ENCODE assay signal across 13 cellular contexts in genomic region chr3:108293858-108294257, GRCh38. TPM values are rescaled to one million over a fixed set of nuclear protein-coding genes. Genes with fewer than 3 reads are reported as not detected.
A peak's percentile ranks its signal among the peaks of the same experiment; 100 is the strongest.
DNase-seq lines count a peak whose midpoint lies in the region; ATAC-seq and TF ChIP-seq lines count a peak whose summit lies in the region.
"Had no signal": no experiment of that assay in that cellular context is flagged by ENCODE, and none has a peak within 500 bp of the region (broad histone marks: within the 10 kb centered on the region; RNA-seq: fewer than 3 reads in every experiment).

No MANE protein-coding gene starts in this region.

- no peaks in the 10 kb centered on the region for H3K27me3 Mint-ChIP-seq in activated naive CD4-positive, alpha-beta T cell treated with anti-CD3 and anti-CD28 coated beads for 36 hours (ENCODE audit: low read depth)

- DNase-seq in activated naive CD4-positive, alpha-beta T cell treated with anti-CD3 and anti-CD28 coated beads for 36 hours: peak; percentile 54
- DNase-seq in activated naive CD4-positive, alpha-beta T cell treated with anti-CD3 and anti-CD28 coated beads, Interleukin-2, amount 50 U/mL, for 16 hours: no peak
- DNase-seq in HL-60 (ENCODE audit: low read depth in 1 of 2, low spot score in 1 of 2) (peak in 1 of 2 experiments; percentile 59), HT-29 (ENCODE audit: low spot score) (no peak), cardiac septum (ENCODE audit: low spot score) (no peak), globus pallidus (ENCODE audit: low spot score) (no peak)
- no peak for DNase-seq in stimulated activated effector memory CD8-positive, alpha-beta T cell treated with anti-CD3 and anti-CD28 coated beads, Interleukin-12 subunit alpha, Interleukin-12 subunit beta, amount 100 ng/mL, for 72 hours (ENCODE audit: low spot score in 2 of 2)
- DNase-seq: ACHN; stimulated activated CD4-positive, alpha-beta T cell treated with anti-CD3 and anti-CD28 coated beads, Interleukin-1b, Interleukin-23, amount 100 ng/mL, for 48 hours had no signal

- ATAC-seq in HG02678 (IDR thresholded peaks at IDR 0.05; ENCODE audit: unreplicated experiment): peak; percentile 60
- peak; percentile 36 for ATAC-seq in stimulated activated effector memory CD8-positive, alpha-beta T cell treated with anti-CD3 and anti-CD28 coated beads, Interleukin-12 subunit alpha, Interleukin-12 subunit beta, amount 100 ng/mL, for 72 hours

- no peak for TF ChIP-seq CTCF in HL-60 (IDR thresholded peaks at IDR 0.05; ENCODE audit: insufficient read depth, low read length)

- peaks cover 51% of the 10 kb centered on the region for H3K4me1 Mint-ChIP-seq in activated naive CD4-positive, alpha-beta T cell treated with anti-CD3 and anti-CD28 coated beads for 36 hours (ENCODE audit: low read depth)
- peaks cover 56% of the 10 kb centered on the region for H3K4me1 Mint-ChIP-seq in stimulated activated effector memory CD8-positive, alpha-beta T cell treated with anti-CD3 and anti-CD28 coated beads, Interleukin-12 subunit alpha, Interleukin-12 subunit beta, amount 100 ng/mL, for 72 hours

- H3K36me3 Mint-ChIP-seq in activated naive CD4-positive, alpha-beta T cell treated with anti-CD3 and anti-CD28 coated beads for 36 hours (ENCODE audit: low read depth): no peaks in the 10 kb centered on the region
- H3K36me3 Mint-ChIP-seq in stimulated activated effector memory CD8-positive, alpha-beta T cell treated with anti-CD3 and anti-CD28 coated beads, Interleukin-12 subunit alpha, Interleukin-12 subunit beta, amount 100 ng/mL, for 72 hours: no peaks in the 10 kb centered on the region

- no peaks in the 10 kb centered on the region for H3K27me3 ChIP-seq in HL-60 (ENCODE audit: insufficient read depth, poor library complexity, severe bottlenecking)

- H3K4me3 Mint-ChIP-seq in activated naive CD4-positive, alpha-beta T cell treated with anti-CD3 and anti-CD28 coated beads for 36 hours: no peak overlapping the region
- H3K4me3 Mint-ChIP-seq in stimulated activated effector memory CD8-positive, alpha-beta T cell treated with anti-CD3 and anti-CD28 coated beads, Interleukin-12 subunit alpha, Interleukin-12 subunit beta, amount 100 ng/mL, for 72 hours: peak overlapping the region; percentile 43

- H3K27ac Mint-ChIP-seq in activated naive CD4-positive, alpha-beta T cell treated with anti-CD3 and anti-CD28 coated beads for 36 hours: no peak overlapping the region
- H3K27ac Mint-ChIP-seq in stimulated activated effector memory CD8-positive, alpha-beta T cell treated with anti-CD3 and anti-CD28 coated beads, Interleukin-12 subunit alpha, Interleukin-12 subunit beta, amount 100 ng/mL, for 72 hours: peak overlapping the region; percentile 76

- intact Hi-C loops in activated naive CD4-positive, alpha-beta T cell treated with anti-CD3 and anti-CD28 coated beads for 36 hours (cut with micrococcal nuclease): loop anchor here (1.0 to 10.0 kb wide), 16 partner anchors 7 to 1633 kb away; partner anchors contain the start of genes BBX, CIP2A, DZIP3 and IFT57
- intact Hi-C loops in cardiac septum (cut with DNase I): no loop called here

- CTCF ChIA-PET in activated naive CD4-positive, alpha-beta T cell treated with anti-CD3 and anti-CD28 coated beads for 36 hours (lab: Charles Lee): interaction anchor here (0.7 to 2.8 kb wide), 3 partner anchors 71 to 204 kb away, joined by 3 to 8 read pairs (median 4); no protein-coding TSS in a partner anchor

- no peak overlapping the region for H3K4me3 ChIP-seq in HL-60 (replicated peaks; ENCODE audit: insufficient read depth, low read length)

- peaks cover 4% of the 10 kb centered on the region for H3K9me3 Mint-ChIP-seq in activated naive CD4-positive, alpha-beta T cell treated with anti-CD3 and anti-CD28 coated beads for 36 hours
- H3K9me3 Mint-ChIP-seq in stimulated activated effector memory CD8-positive, alpha-beta T cell treated with anti-CD3 and anti-CD28 coated beads, Interleukin-12 subunit alpha, Interleukin-12 subunit beta, amount 100 ng/mL, for 72 hours: no peaks in the 10 kb centered on the region

- H3K27ac ChIP-seq in HL-60 (replicated peaks): peak overlapping the region; percentile 48

RNA-seq across cellular contexts. Expression of gene HHLA2, which starts 2.5 kb away (rescaled TPM):
- under 1 TPM; 0.22 to 0.26 TPM for total RNA-seq in activated naive CD4-positive, alpha-beta T cell treated with anti-CD3 and anti-CD28 coated beads for 36 hours
- total RNA-seq in HT-29 (2014; rRNA removed; shearing (Covaris generic)): 2.2 and 4.2 TPM in 2 replicates
- not detected for total RNA-seq in cardiac septum
- total RNA-seq: astrocyte, fibroblast of villous mesenchyme, SK-MEL-5 had no signal
